ENCODE assay signal across 8 cellular contexts in genomic region chr11:67287355-67288197, GRCh38. TPM values are rescaled to one million over a fixed set of nuclear protein-coding genes. Genes with fewer than 3 reads are reported as not detected.
DNase-seq lines count a peak whose midpoint lies in the region; ATAC-seq and TF ChIP-seq lines count a peak whose summit lies in the region.

No MANE protein-coding gene starts in this region.

- H3K36me3 ChIP-seq in GM23248 (ENCODE audit: low read depth) (no peaks in the 10 kb centered on the region; the same call in 1 of the 2 replicates), fibroblast of lung (ENCODE audit: control insufficient read depth, insufficient read depth, low read length) (peaks cover 39% of the 10 kb centered on the region), rectal smooth muscle tissue (ENCODE audit: control insufficient read depth, insufficient read depth, low read length) (peaks cover 32% of the 10 kb centered on the region)

- H3K79me2 ChIP-seq in GM23248 (ENCODE audit: insufficient read depth): peaks cover 22% of the 10 kb centered on the region
- peaks cover 15% of the 10 kb centered on the region for H3K79me2 ChIP-seq in fibroblast of lung (ENCODE audit: control insufficient read depth, insufficient read depth, low read length)

- no peaks in the 10 kb centered on the region for H4K20me1 ChIP-seq in GM23248 (ENCODE audit: insufficient read depth)
- no peaks in the 10 kb centered on the region for H4K20me1 ChIP-seq in fibroblast of lung (ENCODE audit: control insufficient read depth, extremely low read depth, insufficient read depth, low read length)

- H3K36me3 Mint-ChIP-seq in T-helper 17 cell (ENCODE audit: low read depth): no peaks in the 10 kb centered on the region

- no peak for TF ChIP-seq CTCF in fibroblast of lung (conservative IDR thresholded peaks at IDR 0.05 in 1 of 2, IDR thresholded peaks at IDR 0.05 in 1 of 2; ENCODE audit: low read depth in 1 of 2, low read length in 2 of 2)

- H3K27ac Mint-ChIP-seq in T-helper 17 cell: peak overlapping the region; percentile 100

- H3K4me1 Mint-ChIP-seq in T-helper 17 cell: peaks cover 44% of the 10 kb centered on the region

- no peaks in the 10 kb centered on the region for H3K27me3 Mint-ChIP-seq in T-helper 17 cell

- H2AFZ ChIP-seq in GM23248 (peak overlapping the region; percentile 76), fibroblast of lung (ENCODE audit: low read length) (peak overlapping the region; percentile 77)

- peaks cover 17% of the 10 kb centered on the region for H3K4me1 ChIP-seq in GM23248 (ENCODE audit: insufficient read depth)
- H3K4me1 ChIP-seq in fibroblast of lung (ENCODE audit: control insufficient read depth, extremely low read depth, insufficient read depth, low read length): peaks cover 17% of the 10 kb centered on the region
- peaks cover 18% of the 10 kb centered on the region for H3K4me1 ChIP-seq in rectal smooth muscle tissue (ENCODE audit: control insufficient read depth, insufficient read depth, low read length)

- whole genome bisulfite sequencing in GM23248 (ENCODE audit: low coverage in 1 of 2, low lambda C conversion rate in 2 of 2, missing lambda C conversion rate in 2 of 2), 2 experiments: 81 to 85% methylated on average over 13 to 14 of the region's 14 CpGs

- in situ Hi-C loops in GM23248 (cut with MboI): no loop called here

- H3K9ac ChIP-seq in GM23248 (peak overlapping the region; percentile 91), fibroblast of lung (ENCODE audit: insufficient read depth, low read length) (peak overlapping the region; percentile 84), rectal smooth muscle tissue (ENCODE audit: low read length) (peak overlapping the region; percentile 61)

- ATAC-seq in T-helper 17 cell: no peak
- ATAC-seq in HG03442 (IDR thresholded peaks at IDR 0.05; ENCODE audit: unreplicated experiment): no peak
- ATAC-seq in HG03025 (IDR thresholded peaks at IDR 0.05; ENCODE audit: low FRiP score, unreplicated experiment): no peak

- H3K27ac ChIP-seq in GM23248 (peak overlapping the region; percentile 92), fibroblast of lung (ENCODE audit: insufficient read depth, low read length) (peak overlapping the region; percentile 97), rectal smooth muscle tissue (ENCODE audit: low read depth, low read length) (peak overlapping the region; percentile 94)

- H3K4me2 ChIP-seq in GM23248 (ENCODE audit: unreplicated experiment): peak overlapping the region; percentile 84
- H3K4me2 ChIP-seq in fibroblast of lung (ENCODE audit: extremely low read depth, insufficient read depth, low read length): peak overlapping the region; percentile 82

- no peaks in the 10 kb centered on the region for H3K9me2 ChIP-seq in GM23248 (ENCODE audit: insufficient read depth)

- peak overlapping the region; percentile 94 for H3K4me3 Mint-ChIP-seq in T-helper 17 cell

- H3K9me3 ChIP-seq in GM23248 (ENCODE audit: low read depth): no peaks in the 10 kb centered on the region
- H3K9me3 ChIP-seq in T-helper 17 cell (ENCODE audit: control insufficient read depth, low read length, poor library complexity, severe bottlenecking): no peaks in the 10 kb centered on the region
- H3K9me3 ChIP-seq in fibroblast of lung (ENCODE audit: control insufficient read depth, insufficient read depth, low read depth, low read length): no peaks in the 10 kb centered on the region

- DNase-seq in GM23248: no peak
- DNase-seq in T-helper 17 cell: no peak
- DNase-seq in fibroblast of lung (ENCODE audit: low read depth in 2 of 2): no peak
- DNase-seq in midbrain (lab: John Stamatoyannopoulos, UW): no peak
- no peak for DNase-seq in NCI-H128 (lab: John Stamatoyannopoulos, UW; ENCODE audit: unreplicated experiment)

- H3K4me3 ChIP-seq in GM23248 (peak overlapping the region; percentile 81), fibroblast of lung (replicated peaks in 1 of 4; ENCODE audit: control extremely low read depth in 1 of 4, insufficient read depth in 1 of 4, low read depth in 3 of 4, low read length in 4 of 4) (peak overlapping the region in 2 of 4 experiments; percentile 24 to 83), rectal smooth muscle tissue (ENCODE audit: low read length) (peak overlapping the region; percentile 73)

- H3F3A ChIP-seq in GM23248 (ENCODE audit: insufficient read depth): peaks cover 17% of the 10 kb centered on the region

- H3K27me3 ChIP-seq in GM23248 (replicated peaks; ENCODE audit: insufficient read depth) (no peaks in the 10 kb centered on the region), fibroblast of lung (ENCODE audit: control insufficient read depth, insufficient read depth, low read length) (no peaks in the 10 kb centered on the region), rectal smooth muscle tissue (ENCODE audit: control insufficient read depth, insufficient read depth, low read length) (no peaks in the 10 kb centered on the region)

RNA-seq across cellular contexts. Expression of gene ANKRD13D, which starts 1.5 kb away (rescaled TPM):
- 27.6 and 42.9 TPM in 2 replicates for total RNA-seq in GM23248 (2014; rRNA removed; shearing (Covaris generic))
- polyA plus RNA-seq in GM23248 (2016; fragmentation: Nextera tagmentation; extraction: Ambion mirVana) (13.4 and 16.4 TPM in 2 replicates), fibroblast of lung (11.5 and 12.9 TPM in 2 replicates)
- total RNA-seq in T-helper 17 cell (100 to 1,000 TPM; 174 to 220 TPM), fibroblast of lung (31.8 and 45.4 TPM in 2 replicates)
- 12.7 and 16.8 TPM in 2 replicates for polyA plus RNA-seq in fibroblast of lung (2012)
- polyA minus RNA-seq in fibroblast of lung (ENCODE audit: low replicate concordance): 16.9 and 22.8 TPM in 2 replicates

RNA-seq across cellular contexts. Expression of gene SSH3, which starts 15.8 kb away (rescaled TPM):
- 20.1 and 41.6 TPM in 2 replicates for total RNA-seq in GM23248 (2014; rRNA removed; shearing (Covaris generic))
- 25.2 and 26.4 TPM in 2 replicates for polyA plus RNA-seq in GM23248 (2016; fragmentation: Nextera tagmentation; extraction: Ambion mirVana)
- 10 to 100 TPM; 12.8 to 17.8 TPM for total RNA-seq in T-helper 17 cell
- 11.3 and 15.7 TPM in 2 replicates for total RNA-seq in fibroblast of lung
- 6.9 and 7.5 TPM in 2 replicates for polyA plus RNA-seq in fibroblast of lung
- polyA plus RNA-seq in fibroblast of lung (2012): 28.9 and 30.6 TPM in 2 replicates
- polyA minus RNA-seq in fibroblast of lung (ENCODE audit: low replicate concordance): 15.6 and 18.8 TPM in 2 replicates

RNA-seq across cellular contexts. Expression of gene GRK2, which starts 21.3 kb away (rescaled TPM):
- total RNA-seq in GM23248 (2014; rRNA removed; shearing (Covaris generic)): 43.0 and 54.9 TPM in 2 replicates
- 6.0 and 7.8 TPM in 2 replicates for polyA plus RNA-seq in GM23248 (2016; fragmentation: Nextera tagmentation; extraction: Ambion mirVana)
- total RNA-seq in T-helper 17 cell: 100 to 1,000 TPM; 264 to 276 TPM
- total RNA-seq in fibroblast of lung: 21.6 and 28.9 TPM in 2 replicates
- 20.1 and 26.3 TPM in 2 replicates for polyA plus RNA-seq in fibroblast of lung
- 24.7 and 30.8 TPM in 2 replicates for polyA plus RNA-seq in fibroblast of lung (2012)
- 48.4 and 104 TPM in 2 replicates for polyA minus RNA-seq in fibroblast of lung (ENCODE audit: low replicate concordance)
